8 cellular contexts compared by ENCODE assay signal in genomic region chr9:121278535-121279169, GRCh38. TPM values are rescaled to one million over a fixed set of nuclear protein-coding genes. Genes with fewer than 3 reads are reported as not detected.
DNase-seq lines count a peak whose midpoint lies in the region; ATAC-seq and TF ChIP-seq lines count a peak whose summit lies in the region.

No MANE protein-coding gene starts in this region.

- in situ Hi-C loops in HAP-1 (cut with MboI; ENCODE audit: low sequenced_read_pairs), result no loop called here

- no peaks in the 10 kb centered on the region for H3K9me3 ChIP-seq in HAP-1

- DNase-seq in D341Med (ENCODE audit: low spot score) (peak; percentile 72), HAP-1 (ENCODE audit: low spot score in 2 of 2) (peak; percentile 61 to 73), NCI-H774 (lab: John Stamatoyannopoulos, UW) (peak; percentile 67), glomerular visceral epithelial cell (ENCODE audit: extremely low spot score) (peak; percentile 86), osteocyte (ENCODE audit: extremely low spot score, unreplicated experiment) (peak; percentile 95), cerebellar nuclear complex (lab: John Stamatoyannopoulos, UW) (no peak)
- peak; percentile 34 for DNase-seq in activated naive CD4-positive, alpha-beta T cell treated with anti-CD3 and anti-CD28 coated beads, Interleukin-2, amount 50 U/mL, for 16 hours

- H3K36me3 Mint-ChIP-seq in osteocyte (ENCODE audit: unreplicated experiment), result peaks cover 12% of the 10 kb centered on the region

- no peaks in the 10 kb centered on the region for H3K27me3 ChIP-seq in HAP-1 (ENCODE audit: low read depth)

- ATAC-seq in HG03025 (IDR thresholded peaks at IDR 0.05; ENCODE audit: low FRiP score, unreplicated experiment), result no peak

- H3K9me3 Mint-ChIP-seq in osteocyte (ENCODE audit: unreplicated experiment), result no peaks in the 10 kb centered on the region

- peak; percentile 92 for TF ChIP-seq CTCF in osteocyte (IDR thresholded peaks at IDR 0.05)

- H3K4me3 ChIP-seq in HAP-1, result no peak overlapping the region

- peak overlapping the region; percentile 96 for H3K27ac Mint-ChIP-seq in osteocyte (ENCODE audit: unreplicated experiment)

- H3K4me3 Mint-ChIP-seq in osteocyte (ENCODE audit: unreplicated experiment), result peak overlapping the region; percentile 64

- peaks cover 82% of the 10 kb centered on the region for H3K4me1 Mint-ChIP-seq in osteocyte (ENCODE audit: unreplicated experiment)

- H3K4me1 ChIP-seq in HAP-1, result peaks cover 8% of the 10 kb centered on the region; the same call in 1 of the 2 replicates

- H3K36me3 ChIP-seq in HAP-1 (replicated peaks), result no peaks in the 10 kb centered on the region

- no peaks in the 10 kb centered on the region for H3K27me3 Mint-ChIP-seq in osteocyte (ENCODE audit: unreplicated experiment)

RNA-seq across cellular contexts. Expression of gene GSN, which starts 10.7 kb away (rescaled TPM):
- total RNA-seq in osteocyte, result 235 and 249 TPM in 2 replicates

Comparison
In these comparisons a context has a peak if more than half of its experiments do, and no peak if none do; other contexts are left out.
1. DNase-seq: peak in D341Med (single experiment), HAP-1 (2 of 2), NCI-H774 (single experiment), activated naive CD4-positive, alpha-beta T cell treated with anti-CD3 and anti-CD28 coated beads, Interleukin-2, amount 50 U/mL, for 16 hours (single experiment), glomerular visceral epithelial cell (single experiment) and osteocyte (single experiment); none in cerebellar nuclear complex (0 of 2).